Comparison of ENCODE assay signal across 1 cellular context in the genomic region with DNA sequence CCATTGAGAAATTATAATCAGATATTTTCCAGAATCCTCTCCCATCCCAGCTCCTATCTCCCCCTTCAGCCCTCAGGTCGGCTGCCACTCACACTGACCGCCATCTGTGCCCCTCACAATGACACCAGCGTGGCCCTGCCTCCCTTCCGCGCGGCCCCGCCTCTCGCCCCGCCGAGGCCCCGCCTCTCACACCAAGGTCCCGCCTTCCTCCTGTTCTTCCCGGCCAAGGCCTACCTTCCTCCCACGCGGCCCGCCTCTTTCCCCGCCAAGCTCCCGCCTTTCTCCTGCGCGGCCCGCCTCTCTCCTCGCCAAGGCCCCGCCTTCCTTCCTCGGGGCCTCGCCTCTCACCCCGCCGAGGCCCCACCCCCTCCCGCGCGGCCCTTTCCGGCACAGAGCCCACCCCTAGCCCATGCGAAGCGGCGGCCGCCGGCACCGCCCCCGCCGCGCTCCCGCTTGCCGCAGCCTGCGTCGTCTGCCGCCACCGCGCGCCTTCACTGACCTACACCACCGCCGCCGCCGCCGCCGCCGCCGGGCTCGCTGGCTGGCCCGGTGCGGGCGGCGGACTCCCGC.
TF ChIP-seq lines count a peak whose summit lies in the region.

Gene DNAJC21 (plus strand): TSS at position 410 of the 570 bp plus-strand sequence. CDS start 261 bp downstream, outside the sequence.

TF ChIP-seq in HepG2, 621 proteins besides CTCF, POLR2A, EP300 and RAD21 (continued from another document and continues in another):
- TF ChIP-seq ARID4A (CRISPR knock-in tag; IDR thresholded peaks at IDR 0.05; ENCODE audit: borderline replicate concordance) (no peak; the same call in 1 of the 2 replicates), ATF3 (CRISPR knock-in tag; IDR thresholded peaks at IDR 0.05) (no peak), GABPB1 (CRISPR knock-in tag; IDR thresholded peaks at IDR 0.05) (peak; percentile 81), CEBPZ (IDR thresholded peaks at IDR 0.05; ENCODE audit: low read length) (no peak), ESRRA (CRISPR knock-in tag; IDR thresholded peaks at IDR 0.05; ENCODE audit: low read depth) (0 out of 2 replicates have a peak, but pooled peaks have one; percentile 24), MIER3 (CRISPR knock-in tag; IDR thresholded peaks at IDR 0.05; ENCODE audit: borderline replicate concordance) (no peak), SP4 (CRISPR knock-in tag; IDR thresholded peaks at IDR 0.05) (peak; percentile 97), PLRG1 (conservative IDR thresholded peaks at IDR 0.05) (no peak), ZNF562 (CRISPR knock-in tag; IDR thresholded peaks at IDR 0.05; ENCODE audit: borderline replicate concordance) (no peak), SNRNP70 (IDR thresholded peaks at IDR 0.05; ENCODE audit: low read depth, low read length) (no peak), AGO1 (IDR thresholded peaks at IDR 0.05; ENCODE audit: low read depth, low read length, poor library complexity, severe bottlenecking) (no peak), ZBTB42 (CRISPR knock-in tag; IDR thresholded peaks at IDR 0.05) (no peak), ZBTB7A (CRISPR knock-in tag; IDR thresholded peaks at IDR 0.05) (no peak), ZNF343 (CRISPR knock-in tag; IDR thresholded peaks at IDR 0.05) (0 out of 2 replicates have a peak, but pooled peaks have one; percentile 21), SIX1 (CRISPR knock-in tag; IDR thresholded peaks at IDR 0.05; ENCODE audit: borderline replicate concordance) (no peak), TFDP1 (CRISPR knock-in tag; IDR thresholded peaks at IDR 0.05; ENCODE audit: borderline replicate concordance) (peak; percentile 78; the same call in 1 of the 2 replicates), NR2F1 (CRISPR knock-in tag; IDR thresholded peaks at IDR 0.05) (no peak), IRF2 (CRISPR knock-in tag; IDR thresholded peaks at IDR 0.05) (0 out of 2 replicates have a peak, but pooled peaks have one; percentile 38), TAF1 (CRISPR knock-in tag; IDR thresholded peaks at IDR 0.05) (peak; percentile 42; the same call in 1 of the 2 replicates), ZNF501 (CRISPR knock-in tag; IDR thresholded peaks at IDR 0.05) (no peak), ZNF276 (CRISPR knock-in tag; IDR thresholded peaks at IDR 0.05; ENCODE audit: low read depth) (0 out of 2 replicates have a peak, but pooled peaks have one; percentile 18), SAP130 (CRISPR knock-in tag; IDR thresholded peaks at IDR 0.05; ENCODE audit: low read depth) (peak; percentile 67), ZNF788 (CRISPR knock-in tag; IDR thresholded peaks at IDR 0.05; ENCODE audit: borderline replicate concordance) (peak; percentile 41; the same call in 1 of the 2 replicates), ZNF12 (CRISPR knock-in tag; IDR thresholded peaks at IDR 0.05) (no peak), HHEX (CRISPR knock-in tag; IDR thresholded peaks at IDR 0.05) (no peak), MED1 (CRISPR knock-in tag; IDR thresholded peaks at IDR 0.05) (peak; percentile 12; the same call in 1 of the 2 replicates), ZNF549 (CRISPR knock-in tag; IDR thresholded peaks at IDR 0.05) (no peak), ZC3H4 (CRISPR knock-in tag; IDR thresholded peaks at IDR 0.05; ENCODE audit: borderline replicate concordance) (no peak), RXRA (CRISPR knock-in tag; IDR thresholded peaks at IDR 0.05) (0 out of 2 replicates have a peak, but pooled peaks have one; percentile 19), SMARCC2 (IDR thresholded peaks at IDR 0.05) (no peak)
- TF ChIP-seq, protein P1, sequence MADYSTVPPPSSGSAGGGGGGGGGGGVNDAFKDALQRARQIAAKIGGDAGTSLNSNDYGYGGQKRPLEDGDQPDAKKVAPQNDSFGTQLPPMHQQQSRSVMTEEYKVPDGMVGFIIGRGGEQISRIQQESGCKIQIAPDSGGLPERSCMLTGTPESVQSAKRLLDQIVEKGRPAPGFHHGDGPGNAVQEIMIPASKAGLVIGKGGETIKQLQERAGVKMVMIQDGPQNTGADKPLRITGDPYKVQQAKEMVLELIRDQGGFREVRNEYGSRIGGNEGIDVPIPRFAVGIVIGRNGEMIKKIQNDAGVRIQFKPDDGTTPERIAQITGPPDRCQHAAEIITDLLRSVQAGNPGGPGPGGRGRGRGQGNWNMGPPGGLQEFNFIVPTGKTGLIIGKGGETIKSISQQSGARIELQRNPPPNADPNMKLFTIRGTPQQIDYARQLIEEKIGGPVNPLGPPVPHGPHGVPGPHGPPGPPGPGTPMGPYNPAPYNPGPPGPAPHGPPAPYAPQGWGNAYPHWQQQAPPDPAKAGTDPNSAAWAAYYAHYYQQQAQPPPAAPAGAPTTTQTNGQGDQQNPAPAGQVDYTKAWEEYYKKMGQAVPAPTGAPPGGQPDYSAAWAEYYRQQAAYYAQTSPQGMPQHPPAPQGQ (CRISPR knock-in tag; IDR thresholded peaks at IDR 0.05; ENCODE audit: borderline replicate concordance): no peak
- TF ChIP-seq, protein P2, sequence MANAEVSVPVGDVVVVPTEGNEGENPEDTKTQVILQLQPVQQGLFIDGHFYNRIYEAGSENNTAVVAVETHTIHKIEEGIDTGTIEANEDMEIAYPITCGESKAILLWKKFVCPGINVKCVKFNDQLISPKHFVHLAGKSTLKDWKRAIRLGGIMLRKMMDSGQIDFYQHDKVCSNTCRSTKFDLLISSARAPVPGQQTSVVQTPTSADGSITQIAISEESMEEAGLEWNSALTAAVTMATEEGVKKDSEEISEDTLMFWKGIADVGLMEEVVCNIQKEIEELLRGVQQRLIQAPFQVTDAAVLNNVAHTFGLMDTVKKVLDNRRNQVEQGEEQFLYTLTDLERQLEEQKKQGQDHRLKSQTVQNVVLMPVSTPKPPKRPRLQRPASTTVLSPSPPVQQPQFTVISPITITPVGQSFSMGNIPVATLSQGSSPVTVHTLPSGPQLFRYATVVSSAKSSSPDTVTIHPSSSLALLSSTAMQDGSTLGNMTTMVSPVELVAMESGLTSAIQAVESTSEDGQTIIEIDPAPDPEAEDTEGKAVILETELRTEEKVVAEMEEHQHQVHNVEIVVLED (CRISPR knock-in tag; IDR thresholded peaks at IDR 0.05; ENCODE audit: borderline replicate concordance): peak; percentile 51
- TF ChIP-seq, protein P3, sequence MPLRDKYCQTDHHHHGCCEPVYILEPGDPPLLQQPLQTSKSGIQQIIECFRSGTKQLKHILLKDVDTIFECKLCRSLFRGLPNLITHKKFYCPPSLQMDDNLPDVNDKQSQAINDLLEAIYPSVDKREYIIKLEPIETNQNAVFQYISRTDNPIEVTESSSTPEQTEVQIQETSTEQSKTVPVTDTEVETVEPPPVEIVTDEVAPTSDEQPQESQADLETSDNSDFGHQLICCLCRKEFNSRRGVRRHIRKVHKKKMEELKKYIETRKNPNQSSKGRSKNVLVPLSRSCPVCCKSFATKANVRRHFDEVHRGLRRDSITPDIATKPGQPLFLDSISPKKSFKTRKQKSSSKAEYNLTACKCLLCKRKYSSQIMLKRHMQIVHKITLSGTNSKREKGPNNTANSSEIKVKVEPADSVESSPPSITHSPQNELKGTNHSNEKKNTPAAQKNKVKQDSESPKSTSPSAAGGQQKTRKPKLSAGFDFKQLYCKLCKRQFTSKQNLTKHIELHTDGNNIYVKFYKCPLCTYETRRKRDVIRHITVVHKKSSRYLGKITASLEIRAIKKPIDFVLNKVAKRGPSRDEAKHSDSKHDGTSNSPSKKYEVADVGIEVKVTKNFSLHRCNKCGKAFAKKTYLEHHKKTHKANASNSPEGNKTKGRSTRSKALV (CRISPR knock-in tag; IDR thresholded peaks at IDR 0.05): no peak
- TF ChIP-seq, protein P4, sequence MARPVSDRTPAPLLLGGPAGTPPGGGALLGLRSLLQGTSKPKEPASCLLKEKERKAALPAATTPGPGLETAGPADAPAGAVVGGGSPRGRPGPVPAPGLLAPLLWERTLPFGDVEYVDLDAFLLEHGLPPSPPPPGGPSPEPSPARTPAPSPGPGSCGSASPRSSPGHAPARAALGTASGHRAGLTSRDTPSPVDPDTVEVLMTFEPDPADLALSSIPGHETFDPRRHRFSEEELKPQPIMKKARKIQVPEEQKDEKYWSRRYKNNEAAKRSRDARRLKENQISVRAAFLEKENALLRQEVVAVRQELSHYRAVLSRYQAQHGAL (CRISPR knock-in tag; IDR thresholded peaks at IDR 0.05; ENCODE audit: not compliant biosample characterization): no peak
- TF ChIP-seq, protein P5, sequence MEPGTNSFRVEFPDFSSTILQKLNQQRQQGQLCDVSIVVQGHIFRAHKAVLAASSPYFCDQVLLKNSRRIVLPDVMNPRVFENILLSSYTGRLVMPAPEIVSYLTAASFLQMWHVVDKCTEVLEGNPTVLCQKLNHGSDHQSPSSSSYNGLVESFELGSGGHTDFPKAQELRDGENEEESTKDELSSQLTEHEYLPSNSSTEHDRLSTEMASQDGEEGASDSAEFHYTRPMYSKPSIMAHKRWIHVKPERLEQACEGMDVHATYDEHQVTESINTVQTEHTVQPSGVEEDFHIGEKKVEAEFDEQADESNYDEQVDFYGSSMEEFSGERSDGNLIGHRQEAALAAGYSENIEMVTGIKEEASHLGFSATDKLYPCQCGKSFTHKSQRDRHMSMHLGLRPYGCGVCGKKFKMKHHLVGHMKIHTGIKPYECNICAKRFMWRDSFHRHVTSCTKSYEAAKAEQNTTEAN (CRISPR knock-in tag; conservative IDR thresholded peaks at IDR 0.05): no peak
